ENCODE assay signal across 9 cellular contexts in the genomic region with DNA sequence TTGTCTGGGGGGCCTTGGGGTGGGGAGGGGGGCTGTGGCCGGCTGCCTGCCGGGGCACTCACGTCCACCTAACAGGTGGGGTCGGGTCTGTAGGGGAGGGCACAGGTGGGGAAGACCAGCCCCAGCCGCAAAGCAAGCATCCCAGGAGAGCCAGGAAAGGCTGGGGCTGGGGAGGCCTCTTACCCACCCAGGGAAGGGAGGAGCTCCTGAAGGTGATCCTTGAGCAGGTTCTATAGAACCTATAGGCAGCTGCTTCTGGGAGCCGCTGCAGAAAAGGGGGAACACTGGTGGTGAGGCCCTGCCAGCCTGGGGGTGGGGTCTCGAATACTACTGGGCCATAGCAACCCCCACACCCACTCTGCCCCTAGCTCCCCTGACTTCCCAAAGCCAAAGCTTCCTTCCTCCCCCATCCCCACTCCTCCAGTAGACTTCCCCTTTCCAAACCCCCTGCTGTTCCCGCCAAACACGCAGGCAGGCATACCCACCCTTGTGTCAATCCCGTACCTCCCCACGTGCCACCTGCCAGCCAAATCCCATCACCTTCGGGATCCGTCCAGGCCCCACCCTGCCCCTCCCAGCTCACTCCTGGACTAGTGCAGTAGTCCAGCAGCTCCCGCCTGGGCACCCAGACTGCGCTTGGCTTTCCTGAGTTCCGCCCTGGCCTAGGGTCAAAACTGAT. TPM values are rescaled to one million over a fixed set of nuclear protein-coding genes. Genes with fewer than 3 reads are reported as not detected.
DNase-seq lines count a peak whose midpoint lies in the region; ATAC-seq, FAIRE-seq and TF ChIP-seq lines count a peak whose summit lies in the region.
"Had no signal": no experiment of that assay in that cellular context is flagged by ENCODE, and none has a peak within 500 bp of the region (broad histone marks: within the 10 kb centered on the region; RNA-seq: fewer than 3 reads in every experiment).

No MANE protein-coding gene starts in this region.

- intact Hi-C loops in HepG2 (cut with micrococcal nuclease; ENCODE audit: unreplicated experiment), result no loop called here

- peak overlapping the region; percentile 53; the same call in 1 of the 2 replicates for H3K9ac ChIP-seq in HepG2 (ENCODE audit: insufficient read depth, low read depth, low read length)

- H3K9me3 ChIP-seq in HepG2 (ENCODE audit: low read length) (no peaks in the 10 kb centered on the region), tibial nerve (no peaks in the 10 kb centered on the region)

- no peak for FAIRE-seq in HepG2 (lab: Jason Lieb, UNC)

- H3K4me1 Mint-ChIP-seq in activated CD8-positive, alpha-beta memory T cell treated with anti-CD3 and anti-CD28 coated beads, Interleukin-2, amount 10 ng/mL, durations not matched to agents 7 days and 5 days, result peaks cover 54% of the 10 kb centered on the region
- peaks cover 27% of the 10 kb centered on the region for H3K4me1 Mint-ChIP-seq in activated naive CD8-positive, alpha-beta T cell treated with anti-CD3 and anti-CD28 coated beads, Interleukin-2, amount 10 ng/mL, durations not matched to agents 7 days and 5 days

- H3K79me2 ChIP-seq in HepG2 (ENCODE audit: insufficient read depth, low read length), result peaks cover 62% of the 10 kb centered on the region

- H3K9me3 Mint-ChIP-seq in activated CD8-positive, alpha-beta memory T cell treated with anti-CD3 and anti-CD28 coated beads, Interleukin-2, amount 10 ng/mL, durations not matched to agents 7 days and 5 days (ENCODE audit: low read depth), result no peaks in the 10 kb centered on the region
- no peaks in the 10 kb centered on the region for H3K9me3 Mint-ChIP-seq in activated naive CD8-positive, alpha-beta T cell treated with anti-CD3 and anti-CD28 coated beads, Interleukin-2, amount 10 ng/mL, durations not matched to agents 7 days and 5 days

- peak overlapping the region; percentile 69 for H3K27ac ChIP-seq in HepG2 (ENCODE audit: extremely low read length, insufficient read depth, low read length)
- peak overlapping the region; percentile 65 to 94 (median 88) for H3K27ac ChIP-seq in tibial nerve

- POLR2A ChIA-PET in activated naive CD8-positive, alpha-beta T cell treated with anti-CD3 and anti-CD28 coated beads, Interleukin-2, amount 10 ng/mL, durations not matched to agents 7 days and 5 days (lab: Charles Lee), result interaction anchor here (0.9 to 4.0 kb wide), 5 partner anchors 17 to 45 kb away, joined by 3 to 34 read pairs (median 4); a partner anchor contains a TSS
- POLR2A ChIA-PET in HepG2 (lab: Yijun Ruan, JAX), result interaction anchor here (0.7 to 1.7 kb wide), 7 partner anchors 11 to 367 kb away, joined by 3 to 6 read pairs (median 4); no protein-coding TSS in a partner anchor

- CTCF ChIA-PET in activated CD8-positive, alpha-beta memory T cell treated with anti-CD3 and anti-CD28 coated beads, Interleukin-2, amount 10 ng/mL, durations not matched to agents 7 days and 5 days (lab: Charles Lee), result interaction anchor here (0.7 to 2.5 kb wide), 5 partner anchors 9 to 72 kb away, joined by 3 to 9 read pairs (median 5); no protein-coding TSS in a partner anchor
- CTCF ChIA-PET in HepG2 (lab: Yijun Ruan, JAX; ENCODE audit: low intra/inter-chr PET ratio, low total read pairs), result no interaction called here

- in situ Hi-C loops in HepG2 (cut with HindIII; ENCODE audit: extremely low pct_ligation_motif_present, low pct_unique_long_range_greater_than_20kb), result no loop called here

- no peaks in the 10 kb centered on the region for H3K27me3 Mint-ChIP-seq in activated CD8-positive, alpha-beta memory T cell treated with anti-CD3 and anti-CD28 coated beads, Interleukin-2, amount 10 ng/mL, durations not matched to agents 7 days and 5 days
- no peaks in the 10 kb centered on the region for H3K27me3 Mint-ChIP-seq in activated naive CD8-positive, alpha-beta T cell treated with anti-CD3 and anti-CD28 coated beads, Interleukin-2, amount 10 ng/mL, durations not matched to agents 7 days and 5 days

- peaks cover 52% of the 10 kb centered on the region for H3K4me1 ChIP-seq in HepG2 (ENCODE audit: insufficient read depth, low read length)
- H3K4me1 ChIP-seq in tibial nerve, result peaks cover 0 to 98% (median 73%) of the 10 kb centered on the region in 4 donors

- no peak for DNase-seq in activated CD8-positive, alpha-beta memory T cell treated with anti-CD3 and anti-CD28 coated beads, Interleukin-2, amount 10 ng/mL, durations not matched to agents 7 days and 5 days
- no peak for DNase-seq in activated CD8-positive, alpha-beta memory T cell treated with anti-CD3 and anti-CD28 coated beads for 24 hours
- DNase-seq in activated naive CD8-positive, alpha-beta T cell treated with anti-CD3 and anti-CD28 coated beads, Interleukin-2, amount 10 ng/mL, durations not matched to agents 7 days and 5 days, result no peak
- no peak for DNase-seq in HepG2 (ENCODE audit: low spot score)
- DNase-seq in tibial nerve (ENCODE audit: low spot score in 2 of 2), result no peak
- no peak for DNase-seq in DMS53 (lab: John Stamatoyannopoulos, UW)
- DNase-seq: NCI-H187 had no signal

- H3K4me3 ChIP-seq in HepG2 (replicated peaks in 1 of 3; ENCODE audit: insufficient read depth in 1 of 3, low read depth in 2 of 3, low read length in 3 of 3) (peak overlapping the region in 2 of 3 experiments; percentile 16 to 52; a peak in 2 of 6 replicates), tibial nerve (peak overlapping the region; percentile 26 to 58 (median 48))

- no peak for TF ChIP-seq POLR2A in HepG2 (IDR thresholded peaks at IDR 0.05; ENCODE audit: insufficient read depth in 1 of 2, low read depth in 2 of 2, low read length in 2 of 2)
- no peak for TF ChIP-seq POLR2A in tibial nerve (IDR thresholded peaks at IDR 0.05)

- H3K4me2 ChIP-seq in HepG2 (ENCODE audit: low read depth, low read length), result peak overlapping the region; percentile 65

- H3K27me3 ChIP-seq in HepG2 (ENCODE audit: control insufficient read depth in 1 of 2, insufficient read depth in 2 of 2, low read length in 2 of 2) (no peaks in the 10 kb centered on the region; a peak in 1 of 5 replicates), tibial nerve (peaks cover 0 to 5% of the 10 kb centered on the region in 2 donors)

- H3K36me3 ChIP-seq in HepG2 (replicated peaks in 1 of 2; ENCODE audit: control insufficient read depth in 1 of 2, insufficient read depth in 2 of 2, low read length in 2 of 2) (0 out of 5 replicates have a peak, but pooled peaks cover 2 to 3% of the 10 kb centered on the region in 2 experiments), tibial nerve (peaks cover 0 to 6% (median 0%) of the 10 kb centered on the region in 3 donors)

- no peak for ATAC-seq in activated CD8-positive, alpha-beta memory T cell treated with anti-CD3 and anti-CD28 coated beads, Interleukin-2, amount 10 ng/mL, durations not matched to agents 7 days and 5 days
- no peak for ATAC-seq in activated naive CD8-positive, alpha-beta T cell treated with anti-CD3 and anti-CD28 coated beads, Interleukin-2, amount 10 ng/mL, durations not matched to agents 7 days and 5 days (ENCODE audit: low read depth)
- ATAC-seq in HepG2, result no peak
- no peak for ATAC-seq in HG03457 (IDR thresholded peaks at IDR 0.05; ENCODE audit: unreplicated experiment)
- no peak for ATAC-seq in GM18867 (IDR thresholded peaks at IDR 0.05; ENCODE audit: unreplicated experiment)

- no peak overlapping the region for H2AFZ ChIP-seq in HepG2 (ENCODE audit: low read length)

- no TSS peak for BruUV-seq in HepG2 (replicated peaks; lab: Mats Ljungman, UMichigan)

- H3K27ac Mint-ChIP-seq in activated CD8-positive, alpha-beta memory T cell treated with anti-CD3 and anti-CD28 coated beads, Interleukin-2, amount 10 ng/mL, durations not matched to agents 7 days and 5 days, result peak overlapping the region; percentile 80
- H3K27ac Mint-ChIP-seq in activated naive CD8-positive, alpha-beta T cell treated with anti-CD3 and anti-CD28 coated beads, Interleukin-2, amount 10 ng/mL, durations not matched to agents 7 days and 5 days, result peak overlapping the region; percentile 42

- WGBS in HepG2 (ENCODE audit: low lambda C conversion rate), result 70% methylated on average over 10 of the region's 16 CpGs
- WGBS in tibial nerve, 2 donors, result 52 to 56% methylated on average over 11 to 16 of the region's 16 CpGs

- H3K36me3 Mint-ChIP-seq in activated CD8-positive, alpha-beta memory T cell treated with anti-CD3 and anti-CD28 coated beads, Interleukin-2, amount 10 ng/mL, durations not matched to agents 7 days and 5 days, result no peaks in the 10 kb centered on the region
- no peaks in the 10 kb centered on the region for H3K36me3 Mint-ChIP-seq in activated naive CD8-positive, alpha-beta T cell treated with anti-CD3 and anti-CD28 coated beads, Interleukin-2, amount 10 ng/mL, durations not matched to agents 7 days and 5 days

- peak overlapping the region; percentile 62 for H3K4me3 Mint-ChIP-seq in activated CD8-positive, alpha-beta memory T cell treated with anti-CD3 and anti-CD28 coated beads, Interleukin-2, amount 10 ng/mL, durations not matched to agents 7 days and 5 days
- H3K4me3 Mint-ChIP-seq in activated naive CD8-positive, alpha-beta T cell treated with anti-CD3 and anti-CD28 coated beads, Interleukin-2, amount 10 ng/mL, durations not matched to agents 7 days and 5 days, result peak overlapping the region; percentile 60

- TF ChIP-seq EP300 in HepG2 (IDR thresholded peaks at IDR 0.05; ENCODE audit: low read depth in 2 of 2, low read length in 2 of 2) (no peak), HepG2 (CRISPR knock-in tag; IDR thresholded peaks at IDR 0.05; ENCODE audit: borderline replicate concordance) (no peak), tibial nerve (IDR thresholded peaks at IDR 0.05) (no peak)

- peaks cover 54% of the 10 kb centered on the region for H4K20me1 ChIP-seq in HepG2 (ENCODE audit: insufficient read depth, low read length)

- no peak for TF ChIP-seq CTCF in HepG2 (CRISPR knock-in tag; IDR thresholded peaks at IDR 0.05)
- TF ChIP-seq CTCF in tibial nerve (IDR thresholded peaks at IDR 0.05), result no peak

- TF ChIP-seq RAD21 in HepG2 (CRISPR knock-in tag; IDR thresholded peaks at IDR 0.05), result no peak

RNA-seq across cellular contexts. Expression of a gene that starts 5.6 kb away (rescaled TPM):
- 10 to 100 TPM; 22.6 to 28.1 TPM for total RNA-seq in activated CD8-positive, alpha-beta memory T cell treated with anti-CD3 and anti-CD28 coated beads, Interleukin-2, amount 10 ng/mL, durations not matched to agents 7 days and 5 days
- total RNA-seq in activated naive CD8-positive, alpha-beta T cell treated with anti-CD3 and anti-CD28 coated beads, Interleukin-2, amount 10 ng/mL, durations not matched to agents 7 days and 5 days, result 10 to 100 TPM; 21.5 to 21.8 TPM
- total RNA-seq in HepG2 (2016; rRNA removed; fragmentation: Illumina TruSeq; extraction: Trizol) (6.2 and 6.7 TPM in 2 replicates), tibial nerve (1 to 10 TPM; 4.6 to 8.4 (median 7.0) TPM)
- 2.1 and 2.2 TPM in 2 replicates for total RNA-seq in HepG2 (2016; cell fraction: cytosol; rRNA removed; fragmentation: Illumina TruSeq; extraction: Trizol; ENCODE audit: low read depth)
- 5.5 and 5.9 TPM in 2 replicates for total RNA-seq in HepG2 (2016; cell fraction: insoluble cytoplasmic fraction; rRNA removed; fragmentation: Illumina TruSeq; extraction: Trizol)
- 8.3 and 8.9 TPM in 2 replicates for total RNA-seq in HepG2 (2016; cell fraction: membrane; rRNA removed; fragmentation: Illumina TruSeq; extraction: Trizol)
- 4.0 and 4.8 TPM in 2 replicates for total RNA-seq in HepG2 (2016; cell fraction: nucleus; rRNA removed; fragmentation: Illumina TruSeq; extraction: Trizol)
- polyA plus RNA-seq in HepG2 (2011; rRNA removed), result 3.5 and 4.7 TPM in 2 replicates
- 3.7 and 7.0 TPM in 2 replicates for polyA plus RNA-seq in HepG2 (2011; cell fraction: cytosol; rRNA removed)
- 16.7 and 31.9 TPM in 2 replicates for polyA plus RNA-seq in HepG2 (2011; cell fraction: nucleus; rRNA removed)
- 8.3 and 9.4 TPM in 2 replicates for polyA plus RNA-seq in HepG2 (2012)
- polyA plus RNA-seq in HepG2 (2016; cell fraction: cytosol; fragmentation: Illumina TruSeq; extraction: Trizol; ENCODE audit: low read depth), result 3.2 and 3.4 TPM in 2 replicates
- polyA plus RNA-seq in HepG2 (2016; cell fraction: insoluble cytoplasmic fraction; fragmentation: Illumina TruSeq; extraction: Trizol; ENCODE audit: low read depth), result 12.0 and 14.3 TPM in 2 replicates
- polyA plus RNA-seq in HepG2 (2016; cell fraction: membrane; fragmentation: Illumina TruSeq; extraction: Trizol; ENCODE audit: low read depth), result 8.9 and 9.3 TPM in 2 replicates
- 11.4 and 12.0 TPM in 2 replicates for polyA plus RNA-seq in HepG2 (2016; cell fraction: nucleus; fragmentation: Illumina TruSeq; extraction: Trizol; ENCODE audit: insufficient read depth, low read depth)
- polyA minus RNA-seq in HepG2 (2011; rRNA and poly(A)+ RNA removed; ENCODE audit: low replicate concordance), result 3.1 and 9.7 TPM in 2 replicates
- 8.9 and 15.3 TPM in 2 replicates for polyA minus RNA-seq in HepG2 (2011; cell fraction: cytosol; rRNA and poly(A)+ RNA removed)
- 2.1 and 2.2 TPM in 2 replicates for polyA minus RNA-seq in HepG2 (2011; cell fraction: nucleus; rRNA and poly(A)+ RNA removed)

RNA-seq across cellular contexts. Expression of a gene that starts 9.5 kb away (rescaled TPM):
- total RNA-seq in activated CD8-positive, alpha-beta memory T cell treated with anti-CD3 and anti-CD28 coated beads, Interleukin-2, amount 10 ng/mL, durations not matched to agents 7 days and 5 days, result 10 to 100 TPM; 58.4 to 68.4 TPM
- total RNA-seq in activated naive CD8-positive, alpha-beta T cell treated with anti-CD3 and anti-CD28 coated beads, Interleukin-2, amount 10 ng/mL, durations not matched to agents 7 days and 5 days, result 10 to 100 TPM; 57.9 to 60.4 TPM
- total RNA-seq in HepG2 (2016; rRNA removed; fragmentation: Illumina TruSeq; extraction: Trizol) (3.0 and 5.0 TPM in 2 replicates), tibial nerve (10 to 100 TPM; 17.9 to 87.3 (median 31.1) TPM)
- 1.1 and 3.2 TPM in 2 replicates for total RNA-seq in HepG2 (2016; cell fraction: cytosol; rRNA removed; fragmentation: Illumina TruSeq; extraction: Trizol; ENCODE audit: low read depth)
- total RNA-seq in HepG2 (2016; cell fraction: insoluble cytoplasmic fraction; rRNA removed; fragmentation: Illumina TruSeq; extraction: Trizol), result 4.1 and 5.2 TPM in 2 replicates
- total RNA-seq in HepG2 (2016; cell fraction: membrane; rRNA removed; fragmentation: Illumina TruSeq; extraction: Trizol), result 3.9 and 4.2 TPM in 2 replicates
- 6.0 and 7.6 TPM in 2 replicates for total RNA-seq in HepG2 (2016; cell fraction: nucleus; rRNA removed; fragmentation: Illumina TruSeq; extraction: Trizol)
- polyA plus RNA-seq in HepG2 (2011; rRNA removed), result 11.2 and 13.0 TPM in 2 replicates
- polyA plus RNA-seq in HepG2 (2011; cell fraction: cytosol; rRNA removed), result 8.7 and 9.8 TPM in 2 replicates
- polyA plus RNA-seq in HepG2 (2011; cell fraction: nucleus; rRNA removed), result 91.1 and 123 TPM in 2 replicates
- polyA plus RNA-seq in HepG2 (2012), result 13.8 and 15.4 TPM in 2 replicates
- 1.7 and 1.8 TPM in 2 replicates for polyA plus RNA-seq in HepG2 (2016; cell fraction: cytosol; fragmentation: Illumina TruSeq; extraction: Trizol; ENCODE audit: low read depth)
- 7.3 and 10.0 TPM in 2 replicates for polyA plus RNA-seq in HepG2 (2016; cell fraction: insoluble cytoplasmic fraction; fragmentation: Illumina TruSeq; extraction: Trizol; ENCODE audit: low read depth)
- polyA plus RNA-seq in HepG2 (2016; cell fraction: membrane; fragmentation: Illumina TruSeq; extraction: Trizol; ENCODE audit: low read depth), result 5.1 and 5.3 TPM in 2 replicates
- 39.5 and 44.1 TPM in 2 replicates for polyA plus RNA-seq in HepG2 (2016; cell fraction: nucleus; fragmentation: Illumina TruSeq; extraction: Trizol; ENCODE audit: insufficient read depth, low read depth)
- 16.3 and 19.1 TPM in 2 replicates for polyA minus RNA-seq in HepG2 (2011; rRNA and poly(A)+ RNA removed; ENCODE audit: low replicate concordance)
- polyA minus RNA-seq in HepG2 (2011; cell fraction: cytosol; rRNA and poly(A)+ RNA removed), result 5.5 and 7.7 TPM in 2 replicates
- 9.3 and 10.8 TPM in 2 replicates for polyA minus RNA-seq in HepG2 (2011; cell fraction: nucleus; rRNA and poly(A)+ RNA removed)

RNA-seq across cellular contexts. Expression of a gene that starts 27.5 kb away (rescaled TPM):
- total RNA-seq in activated CD8-positive, alpha-beta memory T cell treated with anti-CD3 and anti-CD28 coated beads, Interleukin-2, amount 10 ng/mL, durations not matched to agents 7 days and 5 days, result 100 to 1,000 TPM; 156 to 189 TPM
- 100 to 1,000 TPM; 185 to 194 TPM for total RNA-seq in activated naive CD8-positive, alpha-beta T cell treated with anti-CD3 and anti-CD28 coated beads, Interleukin-2, amount 10 ng/mL, durations not matched to agents 7 days and 5 days
- total RNA-seq in HepG2 (2016; rRNA removed; fragmentation: Illumina TruSeq; extraction: Trizol), result 27.9 and 40.8 TPM in 2 replicates
- total RNA-seq in HepG2 (2016; cell fraction: cytosol; rRNA removed; fragmentation: Illumina TruSeq; extraction: Trizol; ENCODE audit: low read depth), result 52.2 and 64.4 TPM in 2 replicates
- total RNA-seq in HepG2 (2016; cell fraction: insoluble cytoplasmic fraction; rRNA removed; fragmentation: Illumina TruSeq; extraction: Trizol), result 24.0 and 37.3 TPM in 2 replicates
- total RNA-seq in HepG2 (2016; cell fraction: membrane; rRNA removed; fragmentation: Illumina TruSeq; extraction: Trizol), result 65.2 and 82.2 TPM in 2 replicates
- total RNA-seq in HepG2 (2016; cell fraction: nucleus; rRNA removed; fragmentation: Illumina TruSeq; extraction: Trizol), result 17.1 and 19.3 TPM in 2 replicates
- polyA plus RNA-seq in HepG2 (2011; rRNA removed), result 27.7 and 44.6 TPM in 2 replicates
- 25.9 and 53.1 TPM in 2 replicates for polyA plus RNA-seq in HepG2 (2011; cell fraction: cytosol; rRNA removed)
- polyA plus RNA-seq in HepG2 (2011; cell fraction: nucleus; rRNA removed), result 72.5 and 83.8 TPM in 2 replicates
- polyA plus RNA-seq in HepG2 (2012), result 11.9 and 16.2 TPM in 2 replicates
- 51.0 and 62.5 TPM in 2 replicates for polyA plus RNA-seq in HepG2 (2016; cell fraction: cytosol; fragmentation: Illumina TruSeq; extraction: Trizol; ENCODE audit: low read depth)
- polyA plus RNA-seq in HepG2 (2016; cell fraction: insoluble cytoplasmic fraction; fragmentation: Illumina TruSeq; extraction: Trizol; ENCODE audit: low read depth), result 25.3 and 27.0 TPM in 2 replicates
- polyA plus RNA-seq in HepG2 (2016; cell fraction: membrane; fragmentation: Illumina TruSeq; extraction: Trizol; ENCODE audit: low read depth), result 54.6 and 60.4 TPM in 2 replicates
- polyA plus RNA-seq in HepG2 (2016; cell fraction: nucleus; fragmentation: Illumina TruSeq; extraction: Trizol; ENCODE audit: insufficient read depth, low read depth), result 38.7 and 42.0 TPM in 2 replicates
- 15.0 and 50.9 TPM in 2 replicates for polyA minus RNA-seq in HepG2 (2011; rRNA and poly(A)+ RNA removed; ENCODE audit: low replicate concordance)
- 17.2 and 18.0 TPM in 2 replicates for polyA minus RNA-seq in HepG2 (2011; cell fraction: cytosol; rRNA and poly(A)+ RNA removed)
- 5.7 and 5.8 TPM in 2 replicates for polyA minus RNA-seq in HepG2 (2011; cell fraction: nucleus; rRNA and poly(A)+ RNA removed)
- 100 to 1,000 TPM; 127 to 165 (median 132) TPM for total RNA-seq in tibial nerve

RNA-seq across cellular contexts. Expression of a gene that starts 45.7 kb away (rescaled TPM):
- total RNA-seq in activated CD8-positive, alpha-beta memory T cell treated with anti-CD3 and anti-CD28 coated beads, Interleukin-2, amount 10 ng/mL, durations not matched to agents 7 days and 5 days, result 10 to 100 TPM in 1 of 2 experiments, 1 to 10 TPM in 1; 7.3 to 21.8 TPM
- total RNA-seq in activated naive CD8-positive, alpha-beta T cell treated with anti-CD3 and anti-CD28 coated beads, Interleukin-2, amount 10 ng/mL, durations not matched to agents 7 days and 5 days, result 10 to 100 TPM; 17.0 to 18.6 TPM
- total RNA-seq in HepG2 (2016; rRNA removed; fragmentation: Illumina TruSeq; extraction: Trizol) (1.8 and 2.6 TPM in 2 replicates), tibial nerve (1 to 10 TPM in 2 of 4 donors, under 1 TPM in 2; 0.21 to 2.4 (median 1.2) TPM)
- 0.35 and 0.40 TPM in 2 replicates for total RNA-seq in HepG2 (2016; cell fraction: cytosol; rRNA removed; fragmentation: Illumina TruSeq; extraction: Trizol; ENCODE audit: low read depth)
- 1.8 and 2.6 TPM in 2 replicates for total RNA-seq in HepG2 (2016; cell fraction: insoluble cytoplasmic fraction; rRNA removed; fragmentation: Illumina TruSeq; extraction: Trizol)
- total RNA-seq in HepG2 (2016; cell fraction: membrane; rRNA removed; fragmentation: Illumina TruSeq; extraction: Trizol), result 1.2 and 1.7 TPM in 2 replicates
- 1.9 and 3.5 TPM in 2 replicates for total RNA-seq in HepG2 (2016; cell fraction: nucleus; rRNA removed; fragmentation: Illumina TruSeq; extraction: Trizol)
- 5.8 and 5.9 TPM in 2 replicates for polyA plus RNA-seq in HepG2 (2011; rRNA removed)
- 3.8 and 4.8 TPM in 2 replicates for polyA plus RNA-seq in HepG2 (2011; cell fraction: cytosol; rRNA removed)
- 10.6 and 12.8 TPM in 2 replicates for polyA plus RNA-seq in HepG2 (2011; cell fraction: nucleus; rRNA removed)
- polyA plus RNA-seq in HepG2 (2012), result 2.4 and 2.5 TPM in 2 replicates
- polyA plus RNA-seq in HepG2 (2016; cell fraction: cytosol; fragmentation: Illumina TruSeq; extraction: Trizol; ENCODE audit: low read depth), result 0.36 and 0.59 TPM in 2 replicates
- 1.1 and 2.2 TPM in 2 replicates for polyA plus RNA-seq in HepG2 (2016; cell fraction: insoluble cytoplasmic fraction; fragmentation: Illumina TruSeq; extraction: Trizol; ENCODE audit: low read depth)
- 0.69 and 0.98 TPM in 2 replicates for polyA plus RNA-seq in HepG2 (2016; cell fraction: membrane; fragmentation: Illumina TruSeq; extraction: Trizol; ENCODE audit: low read depth)
- 9.6 and 11.4 TPM in 2 replicates for polyA plus RNA-seq in HepG2 (2016; cell fraction: nucleus; fragmentation: Illumina TruSeq; extraction: Trizol; ENCODE audit: insufficient read depth, low read depth)
- 10.3 and 16.8 TPM in 2 replicates for polyA minus RNA-seq in HepG2 (2011; rRNA and poly(A)+ RNA removed; ENCODE audit: low replicate concordance)
- polyA minus RNA-seq in HepG2 (2011; cell fraction: cytosol; rRNA and poly(A)+ RNA removed), result 4.6 and 5.4 TPM in 2 replicates
- 2.7 and 3.0 TPM in 2 replicates for polyA minus RNA-seq in HepG2 (2011; cell fraction: nucleus; rRNA and poly(A)+ RNA removed)

RNA-seq across cellular contexts. Expression of a gene that starts 47.4 kb away (rescaled TPM):
- total RNA-seq in activated CD8-positive, alpha-beta memory T cell treated with anti-CD3 and anti-CD28 coated beads, Interleukin-2, amount 10 ng/mL, durations not matched to agents 7 days and 5 days, result 10 to 100 TPM in 1 of 2 experiments, 1 to 10 TPM in 1; 9.3 to 11.4 TPM
- 1 to 10 TPM; 7.6 to 9.3 TPM for total RNA-seq in activated naive CD8-positive, alpha-beta T cell treated with anti-CD3 and anti-CD28 coated beads, Interleukin-2, amount 10 ng/mL, durations not matched to agents 7 days and 5 days
- total RNA-seq in HepG2 (2016; rRNA removed; fragmentation: Illumina TruSeq; extraction: Trizol), result 2.0 and 3.5 TPM in 2 replicates
- 0.79 and 0.81 TPM in 2 replicates for total RNA-seq in HepG2 (2016; cell fraction: cytosol; rRNA removed; fragmentation: Illumina TruSeq; extraction: Trizol; ENCODE audit: low read depth)
- 1.7 and 3.1 TPM in 2 replicates for total RNA-seq in HepG2 (2016; cell fraction: insoluble cytoplasmic fraction; rRNA removed; fragmentation: Illumina TruSeq; extraction: Trizol)
- total RNA-seq in HepG2 (2016; cell fraction: membrane; rRNA removed; fragmentation: Illumina TruSeq; extraction: Trizol), result 1.7 and 2.1 TPM in 2 replicates
- total RNA-seq in HepG2 (2016; cell fraction: nucleus; rRNA removed; fragmentation: Illumina TruSeq; extraction: Trizol), result 1.5 and 1.9 TPM in 2 replicates
- polyA plus RNA-seq in HepG2 (2011; rRNA removed), result 0.95 and 1.4 TPM in 2 replicates
- polyA plus RNA-seq in HepG2 (2011; cell fraction: cytosol; rRNA removed), result 0.94 and 1.7 TPM in 2 replicates
- polyA plus RNA-seq in HepG2 (2011; cell fraction: nucleus; rRNA removed), result 6.4 and 7.8 TPM in 2 replicates
- polyA plus RNA-seq in HepG2 (2012), result 1.3 and 1.7 TPM in 2 replicates
- 0.68 TPM in 2 replicates for polyA plus RNA-seq in HepG2 (2016; cell fraction: cytosol; fragmentation: Illumina TruSeq; extraction: Trizol; ENCODE audit: low read depth)
- 2.8 and 3.5 TPM in 2 replicates for polyA plus RNA-seq in HepG2 (2016; cell fraction: insoluble cytoplasmic fraction; fragmentation: Illumina TruSeq; extraction: Trizol; ENCODE audit: low read depth)
- 1.1 and 1.4 TPM in 2 replicates for polyA plus RNA-seq in HepG2 (2016; cell fraction: membrane; fragmentation: Illumina TruSeq; extraction: Trizol; ENCODE audit: low read depth)
- 5.0 and 6.1 TPM in 2 replicates for polyA plus RNA-seq in HepG2 (2016; cell fraction: nucleus; fragmentation: Illumina TruSeq; extraction: Trizol; ENCODE audit: insufficient read depth, low read depth)
- polyA minus RNA-seq in HepG2 (2011; rRNA and poly(A)+ RNA removed; ENCODE audit: low replicate concordance), result 2.1 and 3.8 TPM in 2 replicates
- polyA minus RNA-seq in HepG2 (2011; cell fraction: cytosol; rRNA and poly(A)+ RNA removed), result 1.3 and 1.6 TPM in 2 replicates
- polyA minus RNA-seq in HepG2 (2011; cell fraction: nucleus; rRNA and poly(A)+ RNA removed), result 2.3 and 2.6 TPM in 2 replicates
- total RNA-seq in tibial nerve, result 1 to 10 TPM; 2.4 to 8.7 (median 4.8) TPM
